In the genomic region with DNA sequence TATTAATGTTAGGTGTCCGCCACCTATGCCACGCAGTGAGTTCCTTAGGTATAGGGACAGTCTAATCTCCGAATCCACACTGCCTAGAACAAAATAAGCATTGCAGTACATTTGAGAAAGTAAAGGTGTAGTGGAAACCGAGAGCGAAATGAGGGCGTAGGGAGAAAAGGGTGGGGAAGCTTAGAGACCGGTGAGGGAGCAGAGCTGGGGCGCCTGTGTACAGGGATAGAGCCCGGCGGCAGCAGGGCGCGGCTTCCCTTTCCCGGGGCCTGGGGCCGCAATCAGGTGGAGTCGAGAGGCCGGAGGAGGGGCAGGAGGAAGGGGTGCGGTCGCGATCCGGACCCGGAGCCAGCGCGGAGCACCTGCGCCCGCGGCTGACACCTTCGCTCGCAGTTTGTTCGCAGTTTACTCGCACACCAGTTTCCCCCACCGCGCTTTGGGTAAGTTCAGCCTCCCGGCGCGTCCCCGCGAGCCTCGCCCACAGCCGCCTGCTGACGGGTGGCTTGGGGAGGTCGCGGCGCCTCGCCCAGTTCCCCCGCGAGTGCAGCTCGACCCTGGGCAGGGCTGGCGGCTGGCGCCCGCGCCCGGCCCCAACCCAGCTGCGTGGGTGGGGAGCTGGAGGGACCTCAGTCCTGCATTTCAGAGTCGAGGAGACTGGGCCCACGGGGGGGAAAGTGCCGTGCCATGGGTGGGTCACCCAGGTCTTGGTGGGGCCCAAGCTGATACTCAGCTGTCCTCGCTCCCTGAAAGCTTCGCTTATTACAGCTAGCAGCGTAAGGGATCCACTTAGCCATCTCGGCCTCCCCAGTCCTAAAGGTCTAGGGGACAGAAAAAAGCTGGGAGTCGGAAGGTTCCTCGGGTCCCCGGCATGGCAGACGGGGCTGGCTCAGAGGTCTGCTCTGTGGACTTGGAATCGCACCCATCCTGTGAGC, we compare ENCODE assay signal across 1 cellular context.
A peak's percentile ranks its signal among the peaks of the same experiment; 100 is the strongest.
TF ChIP-seq lines count a peak whose summit lies in the region.

TSS of gene ANXA3 (plus strand) at position 351 of the 932 bp plus-strand sequence. CDS start 2,704 bp downstream, outside the sequence.

TF ChIP-seq in HCT116, 20 proteins besides CTCF, POLR2A, EP300 and RAD21 (continued from another document):
- TF ChIP-seq ZBTB33 (IDR thresholded peaks at IDR 0.05; ENCODE audit: extremely low read depth, insufficient replicate concordance, low read length) (no peak), TCF7L2 (IDR thresholded peaks at IDR 0.05; ENCODE audit: borderline replicate concordance, extremely low read depth, insufficient read depth, insufficient read length) (no peak), ELF1 (IDR thresholded peaks at IDR 0.05; ENCODE audit: borderline replicate concordance, low read depth) (no peak; the same call in 1 of the 2 replicates), EGR1 (IDR thresholded peaks at IDR 0.05; ENCODE audit: low read depth) (peak; percentile 87), ZNF274 (IDR thresholded peaks at IDR 0.05; ENCODE audit: low read depth, low read length) (no peak), CEBPB (IDR thresholded peaks at IDR 0.05; ENCODE audit: low read depth) (no peak; the same call in 1 of the 2 replicates), YY1 (IDR thresholded peaks at IDR 0.05; ENCODE audit: extremely low read depth, insufficient replicate concordance, low read depth, low read length) (no peak), MAX (IDR thresholded peaks at IDR 0.05) (peak; percentile 58), ZFX (IDR thresholded peaks at IDR 0.05) (peak; percentile 70), POLR2AphosphoS5 (IDR thresholded peaks at IDR 0.05; ENCODE audit: low read depth, low read length) (peak; percentile 71), SIN3A (IDR thresholded peaks at IDR 0.05; ENCODE audit: low read depth) (peak; percentile 58; the same call in 1 of the 2 replicates), CBX3 (IDR thresholded peaks at IDR 0.05; ENCODE audit: low read depth) (peak; percentile 15; the same call in 1 of the 2 replicates)
- TF ChIP-seq, protein P1, sequence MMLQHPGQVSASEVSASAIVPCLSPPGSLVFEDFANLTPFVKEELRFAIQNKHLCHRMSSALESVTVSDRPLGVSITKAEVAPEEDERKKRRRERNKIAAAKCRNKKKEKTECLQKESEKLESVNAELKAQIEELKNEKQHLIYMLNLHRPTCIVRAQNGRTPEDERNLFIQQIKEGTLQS (IDR thresholded peaks at IDR 0.05): no peak
- TF ChIP-seq, protein P2, sequence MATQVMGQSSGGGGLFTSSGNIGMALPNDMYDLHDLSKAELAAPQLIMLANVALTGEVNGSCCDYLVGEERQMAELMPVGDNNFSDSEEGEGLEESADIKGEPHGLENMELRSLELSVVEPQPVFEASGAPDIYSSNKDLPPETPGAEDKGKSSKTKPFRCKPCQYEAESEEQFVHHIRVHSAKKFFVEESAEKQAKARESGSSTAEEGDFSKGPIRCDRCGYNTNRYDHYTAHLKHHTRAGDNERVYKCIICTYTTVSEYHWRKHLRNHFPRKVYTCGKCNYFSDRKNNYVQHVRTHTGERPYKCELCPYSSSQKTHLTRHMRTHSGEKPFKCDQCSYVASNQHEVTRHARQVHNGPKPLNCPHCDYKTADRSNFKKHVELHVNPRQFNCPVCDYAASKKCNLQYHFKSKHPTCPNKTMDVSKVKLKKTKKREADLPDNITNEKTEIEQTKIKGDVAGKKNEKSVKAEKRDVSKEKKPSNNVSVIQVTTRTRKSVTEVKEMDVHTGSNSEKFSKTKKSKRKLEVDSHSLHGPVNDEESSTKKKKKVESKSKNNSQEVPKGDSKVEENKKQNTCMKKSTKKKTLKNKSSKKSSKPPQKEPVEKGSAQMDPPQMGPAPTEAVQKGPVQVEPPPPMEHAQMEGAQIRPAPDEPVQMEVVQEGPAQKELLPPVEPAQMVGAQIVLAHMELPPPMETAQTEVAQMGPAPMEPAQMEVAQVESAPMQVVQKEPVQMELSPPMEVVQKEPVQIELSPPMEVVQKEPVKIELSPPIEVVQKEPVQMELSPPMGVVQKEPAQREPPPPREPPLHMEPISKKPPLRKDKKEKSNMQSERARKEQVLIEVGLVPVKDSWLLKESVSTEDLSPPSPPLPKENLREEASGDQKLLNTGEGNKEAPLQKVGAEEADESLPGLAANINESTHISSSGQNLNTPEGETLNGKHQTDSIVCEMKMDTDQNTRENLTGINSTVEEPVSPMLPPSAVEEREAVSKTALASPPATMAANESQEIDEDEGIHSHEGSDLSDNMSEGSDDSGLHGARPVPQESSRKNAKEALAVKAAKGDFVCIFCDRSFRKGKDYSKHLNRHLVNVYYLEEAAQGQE (IDR thresholded peaks at IDR 0.05; ENCODE audit: low read depth): no peak
